ENCODE assay signal across 11 cellular contexts in genomic region chr2:133817680-133818566, GRCh38.
DNase-seq lines count a peak whose midpoint lies in the region; ATAC-seq, FAIRE-seq and TF ChIP-seq lines count a peak whose summit lies in the region.
"Had no signal": no experiment of that assay in that cellular context is flagged by ENCODE, and none has a peak within 500 bp of the region (broad histone marks: within the 10 kb centered on the region; RNA-seq: fewer than 3 reads in every experiment).

No MANE protein-coding gene starts in this region.

- CTCF ChIA-PET in PC-3 (lab: Charles Lee), result no interaction called here

- intact Hi-C loops in PC-3 (cut with micrococcal nuclease), result loop anchor here (1.0 to 2.0 kb wide), 3 partner anchors 24 to 555 kb away; no protein-coding TSS in a partner anchor

- H3K9ac ChIP-seq in PC-3 (ENCODE audit: low read length) (peak overlapping the region; percentile 66), parathyroid adenoma (no peak overlapping the region)

- H3K9me3 ChIP-seq in PC-3 (ENCODE audit: low read length) (no peaks in the 10 kb centered on the region), parathyroid adenoma (ENCODE audit: control insufficient read depth, low read length) (no peaks in the 10 kb centered on the region)
- H3K9me3 ChIP-seq: right lobe of liver had no signal

- DNase-seq in GM03348 (ENCODE audit: low spot score) (peak; percentile 85), PC-3 (peak; percentile 97), epithelial cell of prostate (ENCODE audit: low read depth, low spot score) (peak; percentile 79), activated gamma-delta T cell treated with Interleukin-2 at 50 U/mL for 16 hours (no peak), COLO668 (lab: John Stamatoyannopoulos, UW; ENCODE audit: unreplicated experiment) (no peak), GM12892 (ENCODE audit: insufficient read length) (no peak), NCI-H524 (lab: John Stamatoyannopoulos, UW) (no peak)
- DNase-seq: activated naive CD8-positive, alpha-beta T cell treated with anti-CD3 and anti-CD28 coated beads, Interleukin-2, amount 50 U/mL, for 24 hours; right lobe of liver; stimulated activated naive CD4-positive, alpha-beta T cell had no signal

- peaks cover 21% of the 10 kb centered on the region for H3F3A ChIP-seq in PC-3 (ENCODE audit: low read length, unreplicated experiment)

- POLR2A ChIA-PET in PC-3 (lab: Charles Lee; ENCODE audit: unreplicated experiment), result no interaction called here

- peak overlapping the region; percentile 95 for H3K27ac ChIP-seq in PC-3 (ENCODE audit: low read length)
- H3K27ac ChIP-seq in epithelial cell of prostate, result peak overlapping the region; percentile 94
- peak overlapping the region; percentile 39 for H3K27ac ChIP-seq in parathyroid adenoma
- H3K27ac ChIP-seq: right lobe of liver had no signal

- H3K4me2 ChIP-seq in PC-3 (ENCODE audit: low read length) (peak overlapping the region; percentile 53), parathyroid adenoma (ENCODE audit: low read length) (no peak overlapping the region)

- H3K79me2 ChIP-seq in PC-3 (ENCODE audit: low read length) (no peaks in the 10 kb centered on the region), parathyroid adenoma (no peaks in the 10 kb centered on the region)

- H3K36me3 ChIP-seq in PC-3 (ENCODE audit: low read depth, low read length), result no peaks in the 10 kb centered on the region
- no peaks in the 10 kb centered on the region for H3K36me3 ChIP-seq in parathyroid adenoma (ENCODE audit: control insufficient read depth, insufficient read depth, low read length)
- H3K36me3 ChIP-seq: right lobe of liver had no signal

- FAIRE-seq in GM12892 (lab: Jason Lieb, UNC), result no peak

- no TSS peak for BruUV-seq in PC-3 (replicated peaks; lab: Mats Ljungman, UMichigan)

- H3K27me3 ChIP-seq in PC-3 (ENCODE audit: low read length), result no peaks in the 10 kb centered on the region
- no peaks in the 10 kb centered on the region for H3K27me3 ChIP-seq in parathyroid adenoma (ENCODE audit: control insufficient read depth, insufficient read depth, low read length)
- H3K27me3 ChIP-seq: right lobe of liver had no signal

- TF ChIP-seq POLR2A in GM12892 (IDR thresholded peaks at IDR 0.05; ENCODE audit: low read depth, low read length), result no peak

- peaks cover 64% of the 10 kb centered on the region for H3K4me1 ChIP-seq in PC-3 (ENCODE audit: insufficient read depth, low read length)
- H3K4me1 ChIP-seq in parathyroid adenoma, result peaks cover 6% of the 10 kb centered on the region
- H3K4me1 ChIP-seq: right lobe of liver had no signal

- TF ChIP-seq CTCF in PC-3 (conservative IDR thresholded peaks at IDR 0.05; ENCODE audit: low read depth, low read length) (no peak), parathyroid adenoma (IDR thresholded peaks at IDR 0.05) (no peak)

- H4K20me1 ChIP-seq in PC-3 (ENCODE audit: low read length), result no peaks in the 10 kb centered on the region

- H3K4me3 ChIP-seq in PC-3 (ENCODE audit: low read length), result no peak overlapping the region
- no peak overlapping the region for H3K4me3 ChIP-seq in parathyroid adenoma (ENCODE audit: low read depth, low read length)
- H3K4me3 ChIP-seq: right lobe of liver had no signal

- H3K9me2 ChIP-seq in PC-3 (replicated peaks; ENCODE audit: low read length), result no peaks in the 10 kb centered on the region

- no peak overlapping the region for H2AFZ ChIP-seq in PC-3 (ENCODE audit: low read length)
- H2AFZ ChIP-seq in parathyroid adenoma, result no peak overlapping the region

- peak; percentile 84 for ATAC-seq in PC-3
- ATAC-seq: activated naive CD8-positive, alpha-beta T cell treated with anti-CD3 and anti-CD28 coated beads, Interleukin-2, amount 50 U/mL, for 24 hours had no signal

Comparison
In these comparisons a context has a peak if more than half of its experiments do, and no peak if none do; other contexts are left out.
1. DNase-seq: peak in GM03348 (single experiment), PC-3 (single experiment) and epithelial cell of prostate (single experiment); none in activated gamma-delta T cell treated with Interleukin-2 at 50 U/mL for 16 hours (single experiment), COLO668 (single experiment), GM12892 (single experiment) and NCI-H524 (0 of 2).
2. H3K27ac ChIP-seq: peak in every context shown above with its lines; median percentile 95 in PC-3; 94 in epithelial cell of prostate; 39 in parathyroid adenoma.